Comparison of ENCODE assay signal across 17 cellular contexts in genomic region chr16:73215482-73216377, GRCh38.
DNase-seq lines count a peak whose midpoint lies in the region; ATAC-seq and TF ChIP-seq lines count a peak whose summit lies in the region.
"Had no signal": no experiment of that assay in that cellular context is flagged by ENCODE, and none has a peak within 500 bp of the region (broad histone marks: within the 10 kb centered on the region; RNA-seq: fewer than 3 reads in every experiment).

No MANE protein-coding gene starts in this region.

- H4K8ac ChIP-seq in neuronal stem cell (ENCODE audit: low read depth, low read length): no peak overlapping the region

- no peaks in the 10 kb centered on the region for H3K9me3 ChIP-seq in sigmoid colon
- peaks cover 3 to 7% of the 10 kb centered on the region in 2 donors for H3K9me3 ChIP-seq in neuronal stem cell (replicated peaks in 1 of 2; ENCODE audit: control insufficient read depth in 2 of 2, insufficient read depth in 1 of 2, low read depth in 1 of 2, low read length in 2 of 2)

- no peaks in the 10 kb centered on the region for H3K27me3 ChIP-seq in sigmoid colon
- no peaks in the 10 kb centered on the region for H3K27me3 ChIP-seq in neuronal stem cell (ENCODE audit: control insufficient read depth in 3 of 3, insufficient read depth in 3 of 3, low read depth in 1 of 3, low read length in 3 of 3)

- H2BK12ac ChIP-seq in neuronal stem cell (ENCODE audit: low read length): no peak overlapping the region

- H3K27ac Mint-ChIP-seq in WTC11: no peak overlapping the region
- H3K27ac Mint-ChIP-seq: activated CD4-positive, alpha-beta memory T cell treated with anti-CD3 and anti-CD28 coated beads for 36 hours; activated naive CD8-positive, alpha-beta T cell treated with anti-CD3 and anti-CD28 coated beads for 36 hours; memory B cell; stimulated activated naive B cell treated with anti-CD40 and anti-IgM and Interleukin-4, amounts not matched to agents 10 μg/mL and 1 μg/mL and 100 μg/mL, for 72 hours had no signal

- H3K79me1 ChIP-seq in neuronal stem cell (ENCODE audit: low read depth, low read length): no peaks in the 10 kb centered on the region

- no peak overlapping the region for H3K18ac ChIP-seq in neuronal stem cell (ENCODE audit: low read length)

- H3K36me3 Mint-ChIP-seq in WTC11: peaks cover 13% of the 10 kb centered on the region
- H3K36me3 Mint-ChIP-seq: activated CD4-positive, alpha-beta memory T cell treated with anti-CD3 and anti-CD28 coated beads for 36 hours; activated naive CD8-positive, alpha-beta T cell treated with anti-CD3 and anti-CD28 coated beads for 36 hours; memory B cell; stimulated activated naive B cell treated with anti-CD40 and anti-IgM and Interleukin-4, amounts not matched to agents 10 μg/mL and 1 μg/mL and 100 μg/mL, for 72 hours had no signal

- no peak overlapping the region for H2BK15ac ChIP-seq in neuronal stem cell (ENCODE audit: low read length)

- H2AFZ ChIP-seq in neuronal stem cell (ENCODE audit: low read length): no peak overlapping the region

- peak; percentile 24 for DNase-seq in AG08396 (ENCODE audit: low spot score)
- no peak for DNase-seq in WTC11 (ENCODE audit: low spot score)
- DNase-seq in foreskin fibroblast: peak; percentile 86 to 92
- no peak for DNase-seq in sigmoid colon
- no peak for DNase-seq in NCI-H1694 treated with DMSO at 0.1 percent for 48 hours (lab: John Stamatoyannopoulos, UW)
- no peak for DNase-seq in NCI-H69 (lab: John Stamatoyannopoulos, UW)
- DNase-seq in neuronal stem cell (ENCODE audit: low spot score): no peak
- DNase-seq: activated CD4-positive, alpha-beta memory T cell treated with anti-CD3 and anti-CD28 coated beads for 36 hours; activated naive CD8-positive, alpha-beta T cell treated with anti-CD3 and anti-CD28 coated beads for 36 hours; activated T-cell treated with anti-CD3 and anti-CD28 coated beads, Interleukin-2, amount 50 U/mL, for 48 hours; COR-L47; NCI-H524 treated with DMSO at 0.1 percent for 48 hours; stimulated activated naive B cell treated with anti-CD40 and anti-IgM and Interleukin-4, amounts not matched to agents 10 μg/mL and 1 μg/mL and 100 μg/mL, for 72 hours had no signal

- peaks cover 11% of the 10 kb centered on the region for H3K27me3 Mint-ChIP-seq in WTC11 (ENCODE audit: low read depth)
- H3K27me3 Mint-ChIP-seq: activated CD4-positive, alpha-beta memory T cell treated with anti-CD3 and anti-CD28 coated beads for 36 hours; central memory CD8-positive, alpha-beta T cell had no signal

- H3K14ac ChIP-seq in neuronal stem cell (ENCODE audit: low read length): no peak overlapping the region

- H3K4me3 Mint-ChIP-seq in WTC11: no peak overlapping the region
- H3K4me3 Mint-ChIP-seq: activated CD4-positive, alpha-beta memory T cell treated with anti-CD3 and anti-CD28 coated beads for 36 hours; activated naive CD8-positive, alpha-beta T cell treated with anti-CD3 and anti-CD28 coated beads for 36 hours; central memory CD8-positive, alpha-beta T cell; memory B cell; stimulated activated naive B cell treated with anti-CD40 and anti-IgM and Interleukin-4, amounts not matched to agents 10 μg/mL and 1 μg/mL and 100 μg/mL, for 72 hours had no signal

- H3K36me3 ChIP-seq in sigmoid colon (no peaks in the 10 kb centered on the region), neuronal stem cell (replicated peaks in 1 of 2; ENCODE audit: control insufficient read depth in 2 of 2, insufficient read depth in 2 of 2, low read length in 2 of 2) (no peaks in the 10 kb centered on the region)

- H3K27ac ChIP-seq in sigmoid colon (peak overlapping the region; percentile 2 to 44 (median 30)), neuronal stem cell (replicated peaks; ENCODE audit: low read length) (no peak overlapping the region)

- intact Hi-C loops in sigmoid colon (cut with DNase I): no loop called here

- H3K23ac ChIP-seq in neuronal stem cell (ENCODE audit: low read depth, low read length, poor library complexity): no peak overlapping the region

- no peaks in the 10 kb centered on the region for H3K4me1 ChIP-seq in sigmoid colon
- peaks cover 0 to 1% of the 10 kb centered on the region in 2 donors for H3K4me1 ChIP-seq in neuronal stem cell (ENCODE audit: control insufficient read depth in 2 of 2, insufficient read depth in 1 of 2, low read depth in 1 of 2, low read length in 2 of 2)

- TF ChIP-seq CTCF in WTC11 (IDR thresholded peaks at IDR 0.05) (no peak), foreskin fibroblast (IDR thresholded peaks at IDR 0.05; ENCODE audit: low read depth, low read length) (no peak), sigmoid colon (IDR thresholded peaks at IDR 0.05) (no peak)

- H3K4me1 Mint-ChIP-seq in WTC11: peaks cover 33% of the 10 kb centered on the region
- H3K4me1 Mint-ChIP-seq: activated naive CD8-positive, alpha-beta T cell treated with anti-CD3 and anti-CD28 coated beads for 36 hours; central memory CD8-positive, alpha-beta T cell; memory B cell; stimulated activated naive B cell treated with anti-CD40 and anti-IgM and Interleukin-4, amounts not matched to agents 10 μg/mL and 1 μg/mL and 100 μg/mL, for 72 hours had no signal

- H3K4me2 ChIP-seq in neuronal stem cell (ENCODE audit: insufficient read depth, low read length, poor library complexity, severe bottlenecking): no peak overlapping the region

- H2BK5ac ChIP-seq in neuronal stem cell (ENCODE audit: low read length): no peak overlapping the region

- no peak overlapping the region for H2AK5ac ChIP-seq in neuronal stem cell (ENCODE audit: low read depth, low read length)

- ATAC-seq in WTC11 (no peak), HG02870 (IDR thresholded peaks at IDR 0.05; ENCODE audit: unreplicated experiment) (no peak)
- ATAC-seq: stimulated activated naive B cell treated with anti-CD40 and anti-IgM and Interleukin-4, amounts not matched to agents 10 μg/mL and 1 μg/mL and 100 μg/mL, for 72 hours had no signal

- TF ChIP-seq EP300 in sigmoid colon (IDR thresholded peaks at IDR 0.05): no peak

- H3K9ac ChIP-seq in neuronal stem cell (ENCODE audit: low read depth, low read length, poor library complexity): no peak overlapping the region

- TF ChIP-seq POLR2A in sigmoid colon (IDR thresholded peaks at IDR 0.05): no peak

- no peak overlapping the region for H4K91ac ChIP-seq in neuronal stem cell (ENCODE audit: low read depth, low read length, poor library complexity)

- WGBS in sigmoid colon, 2 donors: 89 to 92% methylated on average over 6 of the region's 6 CpGs
- no CpG with 5 or more reads among the region's 6 CpGs for WGBS in neuronal stem cell (ENCODE audit: extremely low coverage in 2 of 2, insufficient read length in 2 of 2, insufficient replicate concordance in 1 of 2), 2 donors

- no peak overlapping the region for H3K4ac ChIP-seq in neuronal stem cell (ENCODE audit: low read length)

- H3K9me3 Mint-ChIP-seq in WTC11: peaks cover 20% of the 10 kb centered on the region
- H3K9me3 Mint-ChIP-seq: stimulated activated naive B cell treated with anti-CD40 and anti-IgM and Interleukin-4, amounts not matched to agents 10 μg/mL and 1 μg/mL and 100 μg/mL, for 72 hours had no signal

- no peak overlapping the region for H2BK120ac ChIP-seq in neuronal stem cell (ENCODE audit: low read depth, low read length)

- CTCF ChIA-PET in WTC11 (lab: Charles Lee): interaction anchor here (1.0 to 1.8 kb wide), 3 partner anchors 153 to 383 kb away, joined by 3 to 9 read pairs (median 3); no protein-coding TSS in a partner anchor

- POLR2A ChIA-PET in WTC11 (lab: Charles Lee): no interaction called here

- H3K4me3 ChIP-seq in foreskin fibroblast (ENCODE audit: low read depth in 1 of 2, low read length in 2 of 2) (no peak overlapping the region), sigmoid colon (no peak overlapping the region), neuronal stem cell (ENCODE audit: low read length in 2 of 2) (no peak overlapping the region)
- H3K4me3 ChIP-seq: skin epidermis had no signal

TF ChIP-seq in WTC11, 78 proteins besides CTCF, POLR2A, EP300 and RAD21:
- 0 out of 2 replicates have a peak, but pooled peaks have one; percentile 42 for TF ChIP-seq GTF2I (CRISPR knock-in tag; conservative IDR thresholded peaks at IDR 0.05)
- no peak for TF ChIP-seq RELA (CRISPR knock-in tag; IDR thresholded peaks at IDR 0.05; ENCODE audit: borderline replicate concordance)

Comparison
In these comparisons a context has a peak if more than half of its experiments do, and no peak if none do; other contexts are left out.
1. DNase-seq: peak in AG08396 (single experiment) and foreskin fibroblast (2 of 2); none in WTC11 (single experiment), sigmoid colon (single experiment), NCI-H1694 treated with DMSO at 0.1 percent for 48 hours (single experiment), NCI-H69 (single experiment) and neuronal stem cell (single experiment).